28 cellular contexts compared by ENCODE assay signal in genomic region chr18:72208920-72209676, GRCh38.
DNase-seq lines count a peak whose midpoint lies in the region; ATAC-seq and TF ChIP-seq lines count a peak whose summit lies in the region.
"Had no signal": no experiment of that assay in that cellular context is flagged by ENCODE, and none has a peak within 500 bp of the region (broad histone marks: within the 10 kb centered on the region; RNA-seq: fewer than 3 reads in every experiment).

No MANE protein-coding gene starts in this region.

- ATAC-seq in GM19463 (IDR thresholded peaks at IDR 0.05; ENCODE audit: unreplicated experiment) = no peak

- no peak overlapping the region for H3K9ac ChIP-seq in endodermal cell (ENCODE audit: extremely low read depth, low read length, poor library complexity, severe bottlenecking)
- H3K9ac ChIP-seq: GM23248, KMS-11 had no signal

- no peak overlapping the region for H3K27ac ChIP-seq in endodermal cell (ENCODE audit: low read depth, low read length)
- H3K27ac ChIP-seq: GM23248, KMS-11, PC-9 had no signal

- H3K27ac Mint-ChIP-seq in endodermal cell (no peak overlapping the region), progenitor cell of endocrine pancreas (no peak overlapping the region)
- H3K27ac Mint-ChIP-seq: CD14-positive monocyte; CD8-positive, alpha-beta memory T cell; H9; IgD-negative memory B cell had no signal

- H3K36me3 Mint-ChIP-seq in endodermal cell (ENCODE audit: low read depth) (no peaks in the 10 kb centered on the region), progenitor cell of endocrine pancreas (ENCODE audit: insufficient read depth) (no peaks in the 10 kb centered on the region)
- H3K36me3 Mint-ChIP-seq: CD14-positive monocyte; CD8-positive, alpha-beta memory T cell; IgD-negative memory B cell had no signal

- H3K9me3 ChIP-seq in endodermal cell (ENCODE audit: control insufficient read depth, low read length) = peaks cover 50% of the 10 kb centered on the region
- H3K9me3 ChIP-seq: BE2C had no signal

- no peaks in the 10 kb centered on the region for H3K36me3 ChIP-seq in endodermal cell (ENCODE audit: control insufficient read depth, insufficient read depth, low read length)
- H3K36me3 ChIP-seq: BE2C had no signal

- WGBS in endodermal cell (ENCODE audit: insufficient coverage in 1 of 2, insufficient read length in 1 of 2), 2 experiments = 91 to 94% methylated on average over 23 to 60 of the region's 60 CpGs

- H3K4me1 Mint-ChIP-seq in endodermal cell (no peaks in the 10 kb centered on the region), progenitor cell of endocrine pancreas (ENCODE audit: low read depth) (no peaks in the 10 kb centered on the region)
- H3K4me1 Mint-ChIP-seq: CD14-positive monocyte; CD8-positive, alpha-beta memory T cell; H9 had no signal

- no peak overlapping the region for H3K4me3 ChIP-seq in endodermal cell (ENCODE audit: low read length)
- H3K4me3 ChIP-seq: GM23248, PC-9 had no signal

- H3K4me3 Mint-ChIP-seq in endodermal cell (peak overlapping the region; percentile 44), progenitor cell of endocrine pancreas (ENCODE audit: low read depth) (peak overlapping the region; percentile 47)
- H3K4me3 Mint-ChIP-seq: CD14-positive monocyte; CD8-positive, alpha-beta memory T cell; H9; IgD-negative memory B cell had no signal

- DNase-seq in DMS53 (lab: John Stamatoyannopoulos, UW) = peak; percentile 79
- DNase-seq in DMS53 treated with DMSO at 0.1 percent for 48 hours (lab: John Stamatoyannopoulos, UW; ENCODE audit: unreplicated experiment) = no peak
- peak; percentile 1 for DNase-seq in ELF-1 (ENCODE audit: low read depth, low spot score)
- no peak for DNase-seq in endodermal cell
- no peak for DNase-seq in progenitor cell of endocrine pancreas (ENCODE audit: low spot score, unreplicated experiment)
- DNase-seq in MV-4-11 (lab: John Stamatoyannopoulos, UW) = no peak
- no peak for DNase-seq in NCI-H1092 treated with DMSO at 0.1 percent for 48 hours (lab: John Stamatoyannopoulos, UW)
- DNase-seq: 8988T, ACHN, BE2C, DMS 273 treated with DMSO at 0.1 percent for 48 hours, DND-41, GM23248, H9, MM.1S, NCI-H1048, NCI-H1436, NCI-H187, NCI-H2081 treated with DMSO at 0.1 percent for 48 hours, NCI-H2171 treated with DMSO at 0.1 percent for 48 hours, NCI-H526 treated with DMSO at 0.1 percent for 48 hours, PC-9, SHP77 had no signal

- H3K27me3 Mint-ChIP-seq in endodermal cell (ENCODE audit: insufficient read depth) (peaks cover 9% of the 10 kb centered on the region), progenitor cell of endocrine pancreas (no peaks in the 10 kb centered on the region)
- H3K27me3 Mint-ChIP-seq: CD8-positive, alpha-beta memory T cell; IgD-negative memory B cell had no signal

- no peaks in the 10 kb centered on the region for H3K4me1 ChIP-seq in endodermal cell (ENCODE audit: control insufficient read depth, insufficient read depth, low read length)
- H3K4me1 ChIP-seq: BE2C had no signal

- H3K9me3 Mint-ChIP-seq in endodermal cell = peaks cover 6% of the 10 kb centered on the region
- H3K9me3 Mint-ChIP-seq in progenitor cell of endocrine pancreas (ENCODE audit: low read depth) = no peaks in the 10 kb centered on the region
- H3K9me3 Mint-ChIP-seq: IgD-negative memory B cell had no signal

- peak; percentile 48 for TF ChIP-seq CTCF in endodermal cell (conservative IDR thresholded peaks at IDR 0.05)
- TF ChIP-seq CTCF in progenitor cell of endocrine pancreas (IDR thresholded peaks at IDR 0.05; ENCODE audit: unreplicated experiment) = no peak

- H3K27me3 ChIP-seq in endodermal cell (ENCODE audit: control insufficient read depth, insufficient read depth, low read length, poor library complexity, severe bottlenecking) = no peaks in the 10 kb centered on the region
- H3K27me3 ChIP-seq: BE2C had no signal

Comparison
In these comparisons a context has a peak if more than half of its experiments do, and no peak if none do; other contexts are left out.
1. DNase-seq: peak in DMS53 (single experiment) and ELF-1 (single experiment); none in DMS53 treated with DMSO at 0.1 percent for 48 hours (single experiment), endodermal cell (single experiment), progenitor cell of endocrine pancreas (single experiment), MV-4-11 (single experiment) and NCI-H1092 treated with DMSO at 0.1 percent for 48 hours (single experiment).